1 cellular context compared by ENCODE assay signal in genomic region chr20:1415667-1416468, GRCh38.
TF ChIP-seq lines count a peak whose summit lies in the region.

No MANE protein-coding gene starts in this region.

TF ChIP-seq in HepG2, 621 proteins besides CTCF, POLR2A, EP300 and RAD21 (continued from another document and continues in another):
- TF ChIP-seq, protein P1, sequence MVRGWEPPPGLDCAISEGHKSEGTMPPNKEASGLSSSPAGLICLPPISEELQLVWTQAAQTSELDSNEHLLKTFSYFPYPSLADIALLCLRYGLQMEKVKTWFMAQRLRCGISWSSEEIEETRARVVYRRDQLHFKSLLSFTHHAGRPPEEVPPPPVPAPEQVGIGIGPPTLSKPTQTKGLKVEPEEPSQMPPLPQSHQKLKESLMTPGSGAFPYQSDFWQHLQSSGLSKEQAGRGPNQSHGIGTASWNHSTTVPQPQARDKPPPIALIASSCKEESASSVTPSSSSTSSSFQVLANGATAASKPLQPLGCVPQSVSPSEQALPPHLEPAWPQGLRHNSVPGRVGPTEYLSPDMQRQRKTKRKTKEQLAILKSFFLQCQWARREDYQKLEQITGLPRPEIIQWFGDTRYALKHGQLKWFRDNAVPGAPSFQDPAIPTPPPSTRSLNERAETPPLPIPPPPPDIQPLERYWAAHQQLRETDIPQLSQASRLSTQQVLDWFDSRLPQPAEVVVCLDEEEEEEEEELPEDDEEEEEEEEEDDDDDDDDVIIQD (CRISPR knock-in tag; IDR thresholded peaks at IDR 0.05; ENCODE audit: low read depth): peak; percentile 96
- TF ChIP-seq AKNA (CRISPR knock-in tag; IDR thresholded peaks at IDR 0.05; ENCODE audit: borderline replicate concordance) (no peak), POGK (CRISPR knock-in tag; conservative IDR thresholded peaks at IDR 0.05) (no peak), SNRNP70 (IDR thresholded peaks at IDR 0.05; ENCODE audit: low read depth, low read length) (no peak), ZNF343 (CRISPR knock-in tag; IDR thresholded peaks at IDR 0.05) (no peak), CEBPB (IDR thresholded peaks at IDR 0.05; ENCODE audit: borderline replicate concordance, low read depth, low read length) (no peak), SKI (IDR thresholded peaks at IDR 0.05; ENCODE audit: partially characterized antibody) (peak; percentile 91), ZNF644 (CRISPR knock-in tag; IDR thresholded peaks at IDR 0.05; ENCODE audit: low read depth) (peak; percentile 94), ZNF160 (CRISPR knock-in tag; IDR thresholded peaks at IDR 0.05) (no peak), ZBTB3 (CRISPR knock-in tag; IDR thresholded peaks at IDR 0.05; ENCODE audit: borderline replicate concordance, low read depth) (no peak), NFE2L1 (CRISPR knock-in tag; IDR thresholded peaks at IDR 0.05; ENCODE audit: borderline replicate concordance) (no peak), STAT5B (CRISPR knock-in tag; IDR thresholded peaks at IDR 0.05) (no peak), ZNF441 (CRISPR knock-in tag; IDR thresholded peaks at IDR 0.05; ENCODE audit: borderline replicate concordance) (peak; percentile 28; the same call in 1 of the 2 replicates), RFXAP (CRISPR knock-in tag; IDR thresholded peaks at IDR 0.05; ENCODE audit: borderline replicate concordance) (no peak), RNF219 (CRISPR knock-in tag; IDR thresholded peaks at IDR 0.05) (no peak), ZNF674 (CRISPR knock-in tag; IDR thresholded peaks at IDR 0.05; ENCODE audit: low read depth) (no peak), ZBTB42 (CRISPR knock-in tag; IDR thresholded peaks at IDR 0.05) (no peak), ZNF724P (CRISPR knock-in tag; IDR thresholded peaks at IDR 0.05; ENCODE audit: borderline replicate concordance) (no peak), DRAP1 (CRISPR knock-in tag; IDR thresholded peaks at IDR 0.05) (0 out of 2 replicates have a peak, but pooled peaks have one; percentile 44), ZNF235 (CRISPR knock-in tag; IDR thresholded peaks at IDR 0.05; ENCODE audit: borderline replicate concordance) (no peak), ZNF770 (CRISPR knock-in tag; IDR thresholded peaks at IDR 0.05) (no peak), REL (CRISPR knock-in tag; conservative IDR thresholded peaks at IDR 0.05) (no peak), ZNF768 (CRISPR knock-in tag; IDR thresholded peaks at IDR 0.05) (0 out of 2 replicates have a peak, but pooled peaks have one; percentile 33), HNF1B (CRISPR knock-in tag; IDR thresholded peaks at IDR 0.05) (peak; percentile 47; the same call in 1 of the 2 replicates), JUN (CRISPR knock-in tag; IDR thresholded peaks at IDR 0.05) (peak; percentile 98), ZSCAN21 (CRISPR knock-in tag; IDR thresholded peaks at IDR 0.05; ENCODE audit: borderline replicate concordance) (no peak), KDM3A (CRISPR knock-in tag; IDR thresholded peaks at IDR 0.05; ENCODE audit: low read depth) (no peak), ZNF589 (CRISPR knock-in tag; conservative IDR thresholded peaks at IDR 0.05) (no peak)
- TF ChIP-seq, protein P2, sequence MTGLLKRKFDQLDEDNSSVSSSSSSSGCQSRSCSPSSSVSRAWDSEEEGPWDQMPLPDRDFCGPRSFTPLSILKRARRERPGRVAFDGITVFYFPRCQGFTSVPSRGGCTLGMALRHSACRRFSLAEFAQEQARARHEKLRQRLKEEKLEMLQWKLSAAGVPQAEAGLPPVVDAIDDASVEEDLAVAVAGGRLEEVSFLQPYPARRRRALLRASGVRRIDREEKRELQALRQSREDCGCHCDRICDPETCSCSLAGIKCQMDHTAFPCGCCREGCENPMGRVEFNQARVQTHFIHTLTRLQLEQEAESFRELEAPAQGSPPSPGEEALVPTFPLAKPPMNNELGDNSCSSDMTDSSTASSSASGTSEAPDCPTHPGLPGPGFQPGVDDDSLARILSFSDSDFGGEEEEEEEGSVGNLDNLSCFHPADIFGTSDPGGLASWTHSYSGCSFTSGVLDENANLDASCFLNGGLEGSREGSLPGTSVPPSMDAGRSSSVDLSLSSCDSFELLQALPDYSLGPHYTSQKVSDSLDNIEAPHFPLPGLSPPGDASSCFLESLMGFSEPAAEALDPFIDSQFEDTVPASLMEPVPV (CRISPR knock-in tag; IDR thresholded peaks at IDR 0.05): no peak
- TF ChIP-seq, protein P3, sequence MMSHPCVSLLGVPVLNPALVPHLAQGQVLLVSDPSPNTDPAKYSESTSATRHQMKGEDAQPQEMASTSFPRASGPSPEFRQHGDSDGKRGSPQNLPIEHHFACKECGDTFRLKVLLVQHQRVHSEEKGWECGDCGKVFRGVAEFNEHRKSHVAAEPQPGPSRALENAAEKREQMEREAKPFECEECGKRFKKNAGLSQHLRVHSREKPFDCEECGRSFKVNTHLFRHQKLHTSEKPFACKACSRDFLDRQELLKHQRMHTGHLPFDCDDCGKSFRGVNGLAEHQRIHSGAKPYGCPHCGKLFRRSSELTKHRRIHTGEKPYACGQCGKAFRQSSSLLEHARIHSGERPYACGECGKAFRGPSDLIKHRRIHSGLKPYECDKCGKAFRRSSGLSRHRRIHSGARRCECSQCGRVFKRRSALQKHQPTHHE (CRISPR knock-in tag; IDR thresholded peaks at IDR 0.05; ENCODE audit: borderline replicate concordance): no peak
- TF ChIP-seq, protein P4, sequence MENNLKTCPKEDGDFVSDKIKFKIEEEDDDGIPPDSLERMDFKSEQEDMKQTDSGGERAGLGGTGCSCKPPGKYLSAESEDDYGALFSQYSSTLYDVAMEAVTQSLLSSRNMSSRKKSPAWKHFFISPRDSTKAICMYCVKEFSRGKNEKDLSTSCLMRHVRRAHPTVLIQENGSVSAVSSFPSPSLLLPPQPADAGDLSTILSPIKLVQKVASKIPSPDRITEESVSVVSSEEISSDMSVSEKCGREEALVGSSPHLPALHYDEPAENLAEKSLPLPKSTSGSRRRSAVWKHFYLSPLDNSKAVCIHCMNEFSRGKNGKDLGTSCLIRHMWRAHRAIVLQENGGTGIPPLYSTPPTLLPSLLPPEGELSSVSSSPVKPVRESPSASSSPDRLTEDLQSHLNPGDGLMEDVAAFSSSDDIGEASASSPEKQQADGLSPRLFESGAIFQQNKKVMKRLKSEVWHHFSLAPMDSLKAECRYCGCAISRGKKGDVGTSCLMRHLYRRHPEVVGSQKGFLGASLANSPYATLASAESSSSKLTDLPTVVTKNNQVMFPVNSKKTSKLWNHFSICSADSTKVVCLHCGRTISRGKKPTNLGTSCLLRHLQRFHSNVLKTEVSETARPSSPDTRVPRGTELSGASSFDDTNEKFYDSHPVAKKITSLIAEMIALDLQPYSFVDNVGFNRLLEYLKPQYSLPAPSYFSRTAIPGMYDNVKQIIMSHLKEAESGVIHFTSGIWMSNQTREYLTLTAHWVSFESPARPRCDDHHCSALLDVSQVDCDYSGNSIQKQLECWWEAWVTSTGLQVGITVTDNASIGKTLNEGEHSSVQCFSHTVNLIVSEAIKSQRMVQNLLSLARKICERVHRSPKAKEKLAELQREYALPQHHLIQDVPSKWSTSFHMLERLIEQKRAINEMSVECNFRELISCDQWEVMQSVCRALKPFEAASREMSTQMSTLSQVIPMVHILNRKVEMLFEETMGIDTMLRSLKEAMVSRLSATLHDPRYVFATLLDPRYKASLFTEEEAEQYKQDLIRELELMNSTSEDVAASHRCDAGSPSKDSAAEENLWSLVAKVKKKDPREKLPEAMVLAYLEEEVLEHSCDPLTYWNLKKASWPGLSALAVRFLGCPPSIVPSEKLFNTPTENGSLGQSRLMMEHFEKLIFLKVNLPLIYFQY (CRISPR knock-in tag; IDR thresholded peaks at IDR 0.05; ENCODE audit: borderline replicate concordance): peak; percentile 47; the same call in 1 of the 2 replicates
